ENCODE assay signal across 8 cellular contexts in genomic region chr10:132335189-132336063, GRCh38. TPM values are rescaled to one million over a fixed set of nuclear protein-coding genes. Genes with fewer than 3 reads are reported as not detected.
DNase-seq lines count a peak whose midpoint lies in the region; ATAC-seq and FAIRE-seq lines count a peak whose summit lies in the region.

No MANE protein-coding gene starts in this region.

- no peaks in the 10 kb centered on the region for H3K9me3 Mint-ChIP-seq in activated T-helper 2 cell treated with anti-CD3 and anti-CD28 coated beads, Interferon-gamma antibody, Interleukin-2, Interleukin-4, amounts not matched to agents 10 μg/mL and 5 μg/mL and 100 μg/mL, durations not matched to agents 14 hours and 24 hours and 36 hours

- peaks cover 27% of the 10 kb centered on the region for H3K4me1 Mint-ChIP-seq in activated T-helper 2 cell treated with anti-CD3 and anti-CD28 coated beads, Interferon-gamma antibody, Interleukin-2, Interleukin-4, amounts not matched to agents 10 μg/mL and 5 μg/mL and 100 μg/mL, durations not matched to agents 14 hours and 24 hours and 36 hours (ENCODE audit: low read depth)

- peak; percentile 98 for FAIRE-seq in GM19239 (lab: Jason Lieb, UNC)

- H3K36me3 Mint-ChIP-seq in activated T-helper 2 cell treated with anti-CD3 and anti-CD28 coated beads, Interferon-gamma antibody, Interleukin-2, Interleukin-4, amounts not matched to agents 10 μg/mL and 5 μg/mL and 100 μg/mL, durations not matched to agents 14 hours and 24 hours and 36 hours (ENCODE audit: low read depth), result peaks cover 10% of the 10 kb centered on the region

- DNase-seq in A172 (ENCODE audit: low spot score) (peak; percentile 67), GM19239 (ENCODE audit: insufficient read length, low spot score) (no peak), head of caudate nucleus (peak in 32 of 42 donors; percentile 7 to 69 (median 40)), T-helper 1 cell (no peak), T1000 (lab: John Stamatoyannopoulos, UW) (no peak), superior temporal gyrus (ENCODE audit: extremely low spot score) (no peak)
- DNase-seq in activated T-helper 2 cell treated with anti-CD3 and anti-CD28 coated beads, Interferon-gamma antibody, Interleukin-2, Interleukin-4, amounts not matched to agents 10 μg/mL and 5 μg/mL and 100 μg/mL, durations not matched to agents 14 hours and 24 hours and 36 hours (ENCODE audit: low spot score), result no peak

- H3K27ac Mint-ChIP-seq in activated T-helper 2 cell treated with anti-CD3 and anti-CD28 coated beads, Interferon-gamma antibody, Interleukin-2, Interleukin-4, amounts not matched to agents 10 μg/mL and 5 μg/mL and 100 μg/mL, durations not matched to agents 14 hours and 24 hours and 36 hours, result no peak overlapping the region

- ATAC-seq in HG03571 (IDR thresholded peaks at IDR 0.05; ENCODE audit: unreplicated experiment), result peak; percentile 38

- no peaks in the 10 kb centered on the region for H3K27me3 Mint-ChIP-seq in activated T-helper 2 cell treated with anti-CD3 and anti-CD28 coated beads, Interferon-gamma antibody, Interleukin-2, Interleukin-4, amounts not matched to agents 10 μg/mL and 5 μg/mL and 100 μg/mL, durations not matched to agents 14 hours and 24 hours and 36 hours (ENCODE audit: low read depth)

- H3K4me3 Mint-ChIP-seq in activated T-helper 2 cell treated with anti-CD3 and anti-CD28 coated beads, Interferon-gamma antibody, Interleukin-2, Interleukin-4, amounts not matched to agents 10 μg/mL and 5 μg/mL and 100 μg/mL, durations not matched to agents 14 hours and 24 hours and 36 hours (ENCODE audit: low read depth), result no peak overlapping the region

- intact Hi-C loops in head of caudate nucleus (cut with DNase I), result no loop called here
- intact Hi-C loops in activated T-helper 2 cell treated with anti-CD3 and anti-CD28 coated beads, Interferon-gamma antibody, Interleukin-2, Interleukin-4, amounts not matched to agents 10 μg/mL and 5 μg/mL and 100 μg/mL, durations not matched to agents 14 hours and 24 hours and 36 hours (cut with micrococcal nuclease), result loop anchor here (10.0 kb wide), 1 partner anchor 199 kb away; the partner anchor contains the start of gene INPP5A

RNA-seq across cellular contexts. Expression of gene LRRC27, which starts 3.4 kb away (rescaled TPM):
- 1.6 and 2.7 TPM in 2 replicates for total RNA-seq in A172 (2014; rRNA removed; shearing (Covaris generic))
- total RNA-seq in activated T-helper 2 cell treated with anti-CD3 and anti-CD28 coated beads, Interferon-gamma antibody, Interleukin-2, Interleukin-4, amounts not matched to agents 10 μg/mL and 5 μg/mL and 100 μg/mL, durations not matched to agents 14 hours and 24 hours and 36 hours, result 2.8 and 3.5 TPM in 2 replicates

RNA-seq across cellular contexts. Expression of gene STK32C, which starts 27.7 kb away (rescaled TPM):
- total RNA-seq in A172 (2014; rRNA removed; shearing (Covaris generic)), result 19.4 and 23.0 TPM in 2 replicates
- total RNA-seq in activated T-helper 2 cell treated with anti-CD3 and anti-CD28 coated beads, Interferon-gamma antibody, Interleukin-2, Interleukin-4, amounts not matched to agents 10 μg/mL and 5 μg/mL and 100 μg/mL, durations not matched to agents 14 hours and 24 hours and 36 hours, result 17.3 and 18.8 TPM in 2 replicates

Comparison
In these comparisons a context has a peak if more than half of its experiments do, and no peak if none do; other contexts are left out.
1. DNase-seq: peak in A172 (single experiment) and head of caudate nucleus (32 of 42); none in GM19239 (single experiment), T-helper 1 cell (0 of 5), T1000 (single experiment), superior temporal gyrus (single experiment) and activated T-helper 2 cell treated with anti-CD3 and anti-CD28 coated beads, Interferon-gamma antibody, Interleukin-2, Interleukin-4, amounts not matched to agents 10 μg/mL and 5 μg/mL and 100 μg/mL, durations not matched to agents 14 hours and 24 hours and 36 hours (single experiment).